8 cellular contexts compared by ENCODE assay signal in genomic region chr7:77415474-77415821, GRCh38. TPM values are rescaled to one million over a fixed set of nuclear protein-coding genes. Genes with fewer than 3 reads are reported as not detected.
A peak's percentile ranks its signal among the peaks of the same experiment; 100 is the strongest.
DNase-seq lines count a peak whose midpoint lies in the region; ATAC-seq and TF ChIP-seq lines count a peak whose summit lies in the region.

No MANE protein-coding gene starts in this region.

- peak overlapping the region; percentile 58 for H3K27ac Mint-ChIP-seq in activated CD8-positive, alpha-beta T cell treated with anti-CD3 and anti-CD28 coated beads, Interleukin-2, amount 10 ng/mL, durations not matched to agents 7 days and 5 days

- peaks cover 22% of the 10 kb centered on the region for H3K4me1 ChIP-seq in osteoblast (ENCODE audit: insufficient read depth, low read length)

- no peaks in the 10 kb centered on the region for H3K36me3 Mint-ChIP-seq in activated CD8-positive, alpha-beta T cell treated with anti-CD3 and anti-CD28 coated beads, Interleukin-2, amount 10 ng/mL, durations not matched to agents 7 days and 5 days (ENCODE audit: low read depth)

- H3K9me3 ChIP-seq in osteoblast (ENCODE audit: low read depth, low read length): no peaks in the 10 kb centered on the region

- H3K27me3 Mint-ChIP-seq in activated CD8-positive, alpha-beta T cell treated with anti-CD3 and anti-CD28 coated beads, Interleukin-2, amount 10 ng/mL, durations not matched to agents 7 days and 5 days (ENCODE audit: low read depth): peaks cover 25% of the 10 kb centered on the region

- H3K4me1 Mint-ChIP-seq in activated CD8-positive, alpha-beta T cell treated with anti-CD3 and anti-CD28 coated beads, Interleukin-2, amount 10 ng/mL, durations not matched to agents 7 days and 5 days (ENCODE audit: low read depth): peaks cover 38% of the 10 kb centered on the region

- H3K36me3 ChIP-seq in BJ (ENCODE audit: control insufficient read depth, insufficient read depth, low read length): no peaks in the 10 kb centered on the region
- H3K36me3 ChIP-seq in osteoblast (ENCODE audit: insufficient read depth, low read length): no peaks in the 10 kb centered on the region

- TF ChIP-seq CTCF in BJ (IDR thresholded peaks at IDR 0.05; ENCODE audit: insufficient read depth, low read depth, low read length) (no peak), fibroblast of pulmonary artery (IDR thresholded peaks at IDR 0.05; ENCODE audit: low read length, missing control alignments) (no peak), osteoblast (IDR thresholded peaks at IDR 0.05; ENCODE audit: extremely low read depth, low read depth, low read length) (no peak)

- H3K4me3 ChIP-seq in BJ (ENCODE audit: low read depth, low read length) (peak overlapping the region; percentile 68), fibroblast of pulmonary artery (replicated peaks; ENCODE audit: low read depth, low read length) (peak overlapping the region; percentile 59), osteoblast (ENCODE audit: insufficient read depth, low read length) (peak overlapping the region; percentile 78)

- peak overlapping the region; percentile 38 for H3K27ac ChIP-seq in osteoblast (ENCODE audit: low read depth, low read length)

- H3K4me3 Mint-ChIP-seq in activated CD8-positive, alpha-beta T cell treated with anti-CD3 and anti-CD28 coated beads, Interleukin-2, amount 10 ng/mL, durations not matched to agents 7 days and 5 days: peak overlapping the region; percentile 61

- DNase-seq in BJ (ENCODE audit: low read depth) (no peak), fibroblast of pulmonary artery (ENCODE audit: low read depth) (no peak), osteoblast (ENCODE audit: insufficient read length, low spot score, missing footprints) (no peak), NCI-H2196 treated with DMSO at 0.1 percent for 48 hours (lab: John Stamatoyannopoulos, UW; ENCODE audit: unreplicated experiment) (no peak), DMS153 treated with DMSO at 0.1 percent for 48 hours (lab: John Stamatoyannopoulos, UW; ENCODE audit: unreplicated experiment) (no peak)
- no peak for DNase-seq in activated CD8-positive, alpha-beta T cell treated with anti-CD3 and anti-CD28 coated beads, Interleukin-2, amount 10 ng/mL, durations not matched to agents 7 days and 5 days

- peaks cover 9% of the 10 kb centered on the region for H3K79me2 ChIP-seq in osteoblast (ENCODE audit: insufficient read depth, low read length)

- peak overlapping the region; percentile 90 for H3K4me2 ChIP-seq in osteoblast (ENCODE audit: insufficient read depth, low read length)

- no peaks in the 10 kb centered on the region for H3K27me3 ChIP-seq in BJ (ENCODE audit: control insufficient read depth, insufficient read depth, low read length)
- H3K27me3 ChIP-seq in osteoblast (ENCODE audit: insufficient read depth, low read length): no peaks in the 10 kb centered on the region

- ATAC-seq in GM19043 (IDR thresholded peaks at IDR 0.05; ENCODE audit: low read depth, unreplicated experiment) (peak; percentile 29), HG03175 (IDR thresholded peaks at IDR 0.05; ENCODE audit: unreplicated experiment) (peak; percentile 36)
- ATAC-seq in activated CD8-positive, alpha-beta T cell treated with anti-CD3 and anti-CD28 coated beads, Interleukin-2, amount 10 ng/mL, durations not matched to agents 7 days and 5 days: peak; percentile 52

- no peaks in the 10 kb centered on the region for H3K9me3 Mint-ChIP-seq in activated CD8-positive, alpha-beta T cell treated with anti-CD3 and anti-CD28 coated beads, Interleukin-2, amount 10 ng/mL, durations not matched to agents 7 days and 5 days (ENCODE audit: insufficient read depth)

- no peaks in the 10 kb centered on the region for H4K20me1 ChIP-seq in osteoblast (ENCODE audit: insufficient read depth, low read length)

- POLR2A ChIA-PET in BJ (lab: Charles Lee): no interaction called here
- POLR2A ChIA-PET in activated CD8-positive, alpha-beta T cell treated with anti-CD3 and anti-CD28 coated beads, Interleukin-2, amount 10 ng/mL, durations not matched to agents 7 days and 5 days (lab: Charles Lee): interaction anchor here (1.1 kb wide), 1 partner anchor 64 kb away, joined by 3 read pairs; no protein-coding TSS in a partner anchor

- CTCF ChIA-PET in BJ (lab: Yijun Ruan, JAX): no interaction called here
- CTCF ChIA-PET in activated CD8-positive, alpha-beta T cell treated with anti-CD3 and anti-CD28 coated beads, Interleukin-2, amount 10 ng/mL, durations not matched to agents 7 days and 5 days (lab: Charles Lee): interaction anchor here (2.6 to 2.7 kb wide), 2 partner anchors 13 to 83 kb away, joined by 6 to 9 read pairs; no protein-coding TSS in a partner anchor

- peak overlapping the region; percentile 89 for H2AFZ ChIP-seq in osteoblast (ENCODE audit: low read length)

RNA-seq across cellular contexts. Expression of gene GSAP, which starts 0.7 kb away (rescaled TPM):
- polyA plus RNA-seq in BJ (2011; rRNA removed): 3.7 and 7.0 TPM in 2 replicates
- polyA minus RNA-seq in BJ (2011; rRNA and poly(A)+ RNA removed): 3.7 and 5.0 TPM in 2 replicates
- 1 to 10 TPM; 2.2 to 3.9 TPM for total RNA-seq in activated CD8-positive, alpha-beta T cell treated with anti-CD3 and anti-CD28 coated beads, Interleukin-2, amount 10 ng/mL, durations not matched to agents 7 days and 5 days
- total RNA-seq in osteoblast: 10.6 and 13.0 TPM in 2 replicates
